14 cellular contexts compared by ENCODE assay signal in genomic region chr6:132122871-132123270, GRCh38.
A peak's percentile ranks its signal among the peaks of the same experiment; 100 is the strongest.
DNase-seq lines count a peak whose midpoint lies in the region; ATAC-seq, FAIRE-seq and TF ChIP-seq lines count a peak whose summit lies in the region.
"Had no signal": no experiment of that assay in that cellular context is flagged by ENCODE, and none has a peak within 500 bp of the region (broad histone marks: within the 10 kb centered on the region; RNA-seq: fewer than 3 reads in every experiment).

No MANE protein-coding gene starts in this region.

- peaks cover 21% of the 10 kb centered on the region for H3K4me1 Mint-ChIP-seq in neural progenitor cell

- no peak for FAIRE-seq in endothelial cell of umbilical vein (lab: Jason Lieb, UNC)

- no peaks in the 10 kb centered on the region for H3F3A ChIP-seq in neural progenitor cell (ENCODE audit: low read depth)

- POLR2A ChIA-PET in endothelial cell of umbilical vein (lab: Charles Lee), result no interaction called here

- no peaks in the 10 kb centered on the region for H3K9me3 ChIP-seq in endothelial cell of umbilical vein (replicated peaks; ENCODE audit: control insufficient read depth, insufficient read depth, low read length)
- H3K9me3 ChIP-seq in neural progenitor cell (ENCODE audit: low read depth), result no peaks in the 10 kb centered on the region
- H3K9me3 ChIP-seq: Caco-2, tibial nerve had no signal

- H3K4me1 ChIP-seq in endothelial cell of umbilical vein (ENCODE audit: control insufficient read depth, extremely low read depth, insufficient read depth, low read length) (no peaks in the 10 kb centered on the region), neural progenitor cell (no peaks in the 10 kb centered on the region)
- H3K4me1 ChIP-seq: Caco-2 had no signal

- H3K27ac ChIP-seq in endothelial cell of umbilical vein (ENCODE audit: insufficient read depth, low read depth, low read length) (no peak overlapping the region), neural progenitor cell (no peak overlapping the region)
- H3K27ac ChIP-seq: tibial nerve had no signal

- no peaks in the 10 kb centered on the region for H3K36me3 Mint-ChIP-seq in neural progenitor cell

- dilution Hi-C loops in endothelial cell of umbilical vein (cut with MboI; ENCODE audit: extremely low pct_ligation_motif_present, low sequenced_read_pairs), result no loop called here

- TF ChIP-seq POLR2A in endothelial cell of umbilical vein (IDR thresholded peaks at IDR 0.05; ENCODE audit: low read depth, low read length), result no peak

- H3K9ac ChIP-seq in endothelial cell of umbilical vein (replicated peaks; ENCODE audit: extremely low read depth, insufficient read depth, low read length) (no peak overlapping the region), neural progenitor cell (no peak overlapping the region)

- H3K9me3 Mint-ChIP-seq in neural progenitor cell, result no peaks in the 10 kb centered on the region
- H3K9me3 Mint-ChIP-seq: activated CD8-positive, alpha-beta T cell treated with anti-CD3 and anti-CD28 coated beads for 36 hours; T-helper 2 cell treated with Interferon-gamma antibody and Interleukin-4, amounts not matched to agents 5 μg/mL and 100 μg/mL, for 36 hours had no signal

- H3K27me3 ChIP-seq in endothelial cell of umbilical vein (ENCODE audit: control insufficient read depth in 2 of 2, insufficient read depth in 2 of 2, low read length in 2 of 2) (no peaks in the 10 kb centered on the region), neural progenitor cell (no peaks in the 10 kb centered on the region)
- H3K27me3 ChIP-seq: tibial nerve had no signal

- H3K27ac Mint-ChIP-seq in neural progenitor cell, result peak overlapping the region; percentile 61
- H3K27ac Mint-ChIP-seq: activated CD8-positive, alpha-beta T cell treated with anti-CD3 and anti-CD28 coated beads for 36 hours; T-helper 2 cell treated with Interferon-gamma antibody and Interleukin-4, amounts not matched to agents 5 μg/mL and 100 μg/mL, for 36 hours had no signal

- BruUV-seq in endothelial cell of umbilical vein (replicated peaks; lab: Mats Ljungman, UMichigan), result no TSS peak

- H3K4me3 ChIP-seq in endothelial cell of umbilical vein (replicated peaks in 1 of 3; ENCODE audit: insufficient read depth in 1 of 3, low read depth in 1 of 3, low read length in 3 of 3), result no peak overlapping the region
- H3K4me3 ChIP-seq in neural progenitor cell, result no peak overlapping the region
- H3K4me3 ChIP-seq: tibial nerve had no signal

- peak; percentile 34 for DNase-seq in Caki2 (ENCODE audit: low read depth)
- DNase-seq in NCI-H69 (lab: John Stamatoyannopoulos, UW), result peak; percentile 90
- DNase-seq in endothelial cell of umbilical vein (ENCODE audit: low read depth, low spot score), result peak; percentile 49
- DNase-seq in neural progenitor cell (ENCODE audit: low spot score), result no peak
- DNase-seq: activated CD8-positive, alpha-beta T cell treated with anti-CD3 and anti-CD28 coated beads for 36 hours; activated naive CD4-positive, alpha-beta T cell treated with anti-CD3 and anti-CD28 coated beads, Interleukin-2, amount 50 U/mL, for 16 hours; Caco-2; MV-4-11 had no signal

- TF ChIP-seq CTCF in endothelial cell of umbilical vein (IDR thresholded peaks at IDR 0.05; ENCODE audit: extremely low read depth in 1 of 2, insufficient read depth in 1 of 2, low read depth in 1 of 2, low read length in 2 of 2), result no peak
- no peak for TF ChIP-seq CTCF in neural progenitor cell (IDR thresholded peaks at IDR 0.05)

- no peaks in the 10 kb centered on the region for H3K79me2 ChIP-seq in endothelial cell of umbilical vein (ENCODE audit: control insufficient read depth, insufficient read depth, low read length)
- no peaks in the 10 kb centered on the region for H3K79me2 ChIP-seq in neural progenitor cell (ENCODE audit: low read depth)

- H2AFZ ChIP-seq in endothelial cell of umbilical vein (ENCODE audit: low read depth, low read length) (no peak overlapping the region), neural progenitor cell (replicated peaks) (no peak overlapping the region)

- peaks cover 7% of the 10 kb centered on the region for H3K27me3 Mint-ChIP-seq in neural progenitor cell (ENCODE audit: insufficient read depth, low read depth)
- H3K27me3 Mint-ChIP-seq: activated CD8-positive, alpha-beta T cell treated with anti-CD3 and anti-CD28 coated beads for 36 hours had no signal

- H3K36me3 ChIP-seq in endothelial cell of umbilical vein (ENCODE audit: control insufficient read depth in 2 of 2, extremely low read depth in 1 of 2, insufficient read depth in 2 of 2, low read length in 2 of 2) (no peaks in the 10 kb centered on the region), neural progenitor cell (no peaks in the 10 kb centered on the region)
- H3K36me3 ChIP-seq: tibial nerve had no signal

- H3K4me2 ChIP-seq in endothelial cell of umbilical vein (ENCODE audit: insufficient read depth, low read length), result no peak overlapping the region
- no peak overlapping the region for H3K4me2 ChIP-seq in neural progenitor cell

- ATAC-seq in HG03045 (IDR thresholded peaks at IDR 0.05; ENCODE audit: unreplicated experiment) (no peak), GM21786 (IDR thresholded peaks at IDR 0.05; ENCODE audit: unreplicated experiment) (no peak), HG02884 (IDR thresholded peaks at IDR 0.05; ENCODE audit: unreplicated experiment) (no peak), HG03139 (IDR thresholded peaks at IDR 0.05; ENCODE audit: unreplicated experiment) (no peak)
- ATAC-seq: activated CD8-positive, alpha-beta T cell treated with anti-CD3 and anti-CD28 coated beads for 36 hours had no signal

- in situ Hi-C loops in Caki2 (cut with HindIII; ENCODE audit: low pct_unique_long_range_greater_than_20kb, low sequenced_read_pairs), result no loop called here

- H3K4me3 Mint-ChIP-seq in neural progenitor cell, result no peak overlapping the region
- H3K4me3 Mint-ChIP-seq: activated CD8-positive, alpha-beta T cell treated with anti-CD3 and anti-CD28 coated beads for 36 hours; T-helper 2 cell treated with Interferon-gamma antibody and Interleukin-4, amounts not matched to agents 5 μg/mL and 100 μg/mL, for 36 hours had no signal

- H4K20me1 ChIP-seq in endothelial cell of umbilical vein (replicated peaks; ENCODE audit: control insufficient read depth, extremely low read depth, insufficient read depth, low read length) (no peaks in the 10 kb centered on the region), neural progenitor cell (ENCODE audit: low read depth) (no peaks in the 10 kb centered on the region)

- intact Hi-C loops in endothelial cell of umbilical vein (cut with micrococcal nuclease), result no loop called here

- H3K9me1 ChIP-seq in endothelial cell of umbilical vein (replicated peaks; ENCODE audit: control insufficient read depth, extremely low read depth, insufficient read depth, low read length), result no peaks in the 10 kb centered on the region

- CTCF ChIA-PET in endothelial cell of umbilical vein (lab: Charles Lee), result interaction anchor here (1.0 to 2.2 kb wide), 7 partner anchors 8 to 35 kb away, joined by 3 to 9 read pairs (median 3); no protein-coding TSS in a partner anchor

TF ChIP-seq in endothelial cell of umbilical vein, 7 proteins besides CTCF, POLR2A, EP300 and RAD21:
- TF ChIP-seq FOS (IDR thresholded peaks at IDR 0.05; ENCODE audit: borderline replicate concordance, insufficient read depth, low read length) (no peak), POLR2AphosphoS5 (IDR thresholded peaks at IDR 0.05; ENCODE audit: insufficient read depth, low read depth, low read length) (no peak), JUN (IDR thresholded peaks at IDR 0.05; ENCODE audit: borderline replicate concordance, insufficient read depth, insufficient read length, low read depth) (no peak), MYC (IDR thresholded peaks at IDR 0.05; ENCODE audit: low read depth, low read length) (no peak), GATA2 (IDR thresholded peaks at IDR 0.05; ENCODE audit: insufficient read depth, insufficient read length, low read depth, low read length) (no peak), EZH2 (IDR thresholded peaks at IDR 0.05; ENCODE audit: borderline replicate concordance, low read depth, low read length, severe bottlenecking) (no peak)
- TF ChIP-seq, protein P1, sequence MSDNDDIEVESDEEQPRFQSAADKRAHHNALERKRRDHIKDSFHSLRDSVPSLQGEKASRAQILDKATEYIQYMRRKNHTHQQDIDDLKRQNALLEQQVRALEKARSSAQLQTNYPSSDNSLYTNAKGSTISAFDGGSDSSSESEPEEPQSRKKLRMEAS (IDR thresholded peaks at IDR 0.05; ENCODE audit: insufficient read depth, insufficient read length), result no peak
